15 cellular contexts compared by ENCODE assay signal in the genomic region with DNA sequence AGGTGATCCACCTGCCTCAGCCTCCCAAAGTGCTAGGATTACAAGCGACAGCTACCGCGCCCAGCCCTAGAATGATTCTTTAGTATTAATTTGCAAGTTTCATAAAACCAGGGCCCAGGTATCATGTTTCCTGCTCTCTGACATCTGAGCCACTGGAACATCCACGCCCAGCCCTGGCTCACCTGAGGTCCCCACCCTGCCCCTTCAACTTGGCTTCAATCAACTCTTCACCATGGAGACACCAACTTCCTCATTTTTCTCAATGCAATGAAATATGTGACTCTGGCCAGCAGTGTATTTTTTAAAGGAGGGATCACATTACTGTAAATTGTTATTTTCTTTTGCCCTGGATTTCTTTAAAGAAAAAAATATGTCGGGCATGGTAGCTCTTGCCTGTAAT. TPM values are rescaled to one million over a fixed set of nuclear protein-coding genes. Genes with fewer than 3 reads are reported as not detected.
DNase-seq lines count a peak whose midpoint lies in the region; ATAC-seq and TF ChIP-seq lines count a peak whose summit lies in the region.
"Had no signal": no experiment of that assay in that cellular context is flagged by ENCODE, and none has a peak within 500 bp of the region (broad histone marks: within the 10 kb centered on the region; RNA-seq: fewer than 3 reads in every experiment).

No MANE protein-coding gene starts in this region.

- intact Hi-C loops in left ventricle myocardium superior (cut with micrococcal nuclease) = no loop called here

- TF ChIP-seq CTCF in type B pancreatic cell (conservative IDR thresholded peaks at IDR 0.05) = no peak
- no peak for TF ChIP-seq CTCF in GM13977 (IDR thresholded peaks at IDR 0.05; ENCODE audit: extremely low read depth, insufficient read depth, missing control alignments)

- DNase-seq in NOMO-1 (lab: John Stamatoyannopoulos, UW; ENCODE audit: unreplicated experiment in 2 of 2) (peak; percentile 21 to 41), NOMO-1 treated with dmso at 0.1 percent for 144 hours (lab: John Stamatoyannopoulos, UW; ENCODE audit: unreplicated experiment) (no peak), NOMO-1 treated with DMSO at 0.1 percent for 48 hours (lab: John Stamatoyannopoulos, UW; ENCODE audit: unreplicated experiment) (peak; percentile 53), type B pancreatic cell (ENCODE audit: extremely low spot score, unreplicated experiment) (no peak), left ventricle myocardium superior (no peak), GM13977 (ENCODE audit: low spot score) (no peak)
- DNase-seq: activated gamma-delta T cell treated with Interleukin-2 at 50 U/mL for 16 hours; DND-41; MV-4-11; stimulated activated CD4-positive, alpha-beta T cell treated with anti-CD3 and anti-CD28 coated beads, Interleukin-4, amount 100 ng/mL, for 1 hour; testis had no signal

- in situ Hi-C loops in GM13977 (cut with MboI; ENCODE audit: low pct_unique_long_range_greater_than_20kb, low sequenced_read_pairs, unreplicated experiment) = no loop called here

- peaks cover 28% of the 10 kb centered on the region for H3K27me3 Mint-ChIP-seq in type B pancreatic cell

- no peaks in the 10 kb centered on the region for H3K9me3 Mint-ChIP-seq in type B pancreatic cell

- peak overlapping the region; percentile 89 for H3K27ac Mint-ChIP-seq in type B pancreatic cell

- ATAC-seq in esophagus mucosa (peak; percentile 87), left ventricle myocardium superior (no peak), GM19351 (IDR thresholded peaks at IDR 0.05; ENCODE audit: unreplicated experiment) (no peak)
- ATAC-seq: A549 had no signal

- H3K4me3 Mint-ChIP-seq in type B pancreatic cell = peak overlapping the region; percentile 67

- H3K36me3 Mint-ChIP-seq in type B pancreatic cell = no peaks in the 10 kb centered on the region

- peaks cover 16% of the 10 kb centered on the region for H3K4me1 Mint-ChIP-seq in type B pancreatic cell (ENCODE audit: unreplicated experiment)

RNA-seq across cellular contexts. Expression of a gene that starts 3.9 kb away (rescaled TPM):
- total RNA-seq in esophagus mucosa (5.7 TPM), type B pancreatic cell (ENCODE audit: low replicate concordance) (14.1 and 23.6 TPM in 2 replicates), left ventricle myocardium superior (not detected)
- total RNA-seq: ascending aorta had no signal

Comparison
In these comparisons a context has a peak if more than half of its experiments do, and no peak if none do; other contexts are left out.
1. DNase-seq: peak in NOMO-1 (2 of 2) and NOMO-1 treated with DMSO at 0.1 percent for 48 hours (single experiment); none in NOMO-1 treated with dmso at 0.1 percent for 144 hours (single experiment), type B pancreatic cell (single experiment), left ventricle myocardium superior (single experiment) and GM13977 (single experiment).